In genomic region chr18:74082476-74083070, GRCh38 we compare ENCODE assay signal across 9 cellular contexts.
A peak's percentile ranks its signal among the peaks of the same experiment; 100 is the strongest.
DNase-seq lines count a peak whose midpoint lies in the region; ATAC-seq, FAIRE-seq and TF ChIP-seq lines count a peak whose summit lies in the region.
"Had no signal": no experiment of that assay in that cellular context is flagged by ENCODE, and none has a peak within 500 bp of the region (broad histone marks: within the 10 kb centered on the region; RNA-seq: fewer than 3 reads in every experiment).

No MANE protein-coding gene starts in this region.

- H3K27ac Mint-ChIP-seq in CD4-positive, alpha-beta memory T cell, result peak overlapping the region; percentile 64 to 98 (median 90)

- no peaks in the 10 kb centered on the region for H3F3A ChIP-seq in smooth muscle cell (ENCODE audit: low read depth)

- peak overlapping the region; percentile 94 for H2AFZ ChIP-seq in smooth muscle cell (ENCODE audit: low read depth)

- 26% methylated on average over 9 of the region's 9 CpGs for WGBS in smooth muscle cell (ENCODE audit: low lambda C conversion rate)

- no peaks in the 10 kb centered on the region for H4K20me1 ChIP-seq in smooth muscle cell (ENCODE audit: low read depth)

- no peak for TF ChIP-seq POLR2A in Peyer's patch (IDR thresholded peaks at IDR 0.05)

- intact Hi-C loops in CD4-positive, alpha-beta memory T cell (cut with micrococcal nuclease), result loop anchor here (5.0 kb wide), 4 partner anchors 35 to 415 kb away; partner anchors contain the start of genes CNDP2, FBXO15 and TIMM21

- CTCF ChIA-PET in CD4-positive, alpha-beta memory T cell (lab: Charles Lee; ENCODE audit: partially characterized antibody), result interaction anchor here (0.5 to 2.5 kb wide), 14 partner anchors 9 to 477 kb away, joined by 3 to 13 read pairs (median 4); no protein-coding TSS in a partner anchor

- peak; percentile 45 to 59 (median 59) for DNase-seq in CD4-positive, alpha-beta memory T cell
- DNase-seq in GM19240 (ENCODE audit: insufficient read length, low spot score) (peak; percentile 35), Peyer's patch (peak; percentile 53 to 77 (median 70)), glomerular visceral epithelial cell (ENCODE audit: extremely low spot score) (peak; percentile 50), smooth muscle cell (lab: John Stamatoyannopoulos, UW; ENCODE audit: unreplicated experiment) (peak; percentile 5), D721Med (ENCODE audit: insufficient read length, low spot score) (no peak)
- peak; percentile 29 for DNase-seq in activated T-helper 9 cell treated with anti-CD3 and anti-CD28 coated beads, Interleukin-2, amount 50 U/mL, for 16 hours (ENCODE audit: low read depth)

- TF ChIP-seq CTCF in Peyer's patch (IDR thresholded peaks at IDR 0.05), result peak; percentile 19 to 73 (median 42)
- peak; percentile 36 for TF ChIP-seq CTCF in smooth muscle cell (IDR thresholded peaks at IDR 0.05; ENCODE audit: borderline replicate concordance, insufficient read depth, poor library complexity, severe bottlenecking)
- TF ChIP-seq CTCF in D721Med (IDR thresholded peaks at IDR 0.05; ENCODE audit: insufficient read depth, missing control alignments), result no peak

- H3K79me2 ChIP-seq in smooth muscle cell (ENCODE audit: low read depth), result no peaks in the 10 kb centered on the region

- H3K9ac ChIP-seq in smooth muscle cell (ENCODE audit: low read depth), result no peak overlapping the region

- peak; percentile 98 for ATAC-seq in HG03432 (IDR thresholded peaks at IDR 0.05; ENCODE audit: unreplicated experiment)

- no peaks in the 10 kb centered on the region for H3K36me3 ChIP-seq in CD4-positive, alpha-beta memory T cell (ENCODE audit: insufficient read depth, low read length)
- no peaks in the 10 kb centered on the region for H3K36me3 ChIP-seq in Peyer's patch
- no peaks in the 10 kb centered on the region for H3K36me3 ChIP-seq in smooth muscle cell (ENCODE audit: low read depth)

- peak overlapping the region in 1 of 2 donors; percentile 15 for H3K4me3 ChIP-seq in CD4-positive, alpha-beta memory T cell (ENCODE audit: low read length in 2 of 2)
- H3K4me3 ChIP-seq in Peyer's patch, result no peak overlapping the region
- H3K4me3 ChIP-seq in smooth muscle cell, result no peak overlapping the region

- H3K4me2 ChIP-seq in smooth muscle cell, result peak overlapping the region; percentile 70

- peaks cover 0 to 3% (median 0%) of the 10 kb centered on the region in 8 donors for H3K9me3 Mint-ChIP-seq in CD4-positive, alpha-beta memory T cell

- H3K27ac ChIP-seq in CD4-positive, alpha-beta memory T cell (ENCODE audit: low read depth, low read length), result peak overlapping the region; percentile 6
- H3K27ac ChIP-seq in Peyer's patch (peak overlapping the region in 1 of 4 donors; percentile 49), smooth muscle cell (ENCODE audit: low read depth) (no peak overlapping the region)

- POLR2A ChIA-PET in CD4-positive, alpha-beta memory T cell (lab: Charles Lee; ENCODE audit: partially characterized antibody), result interaction anchor here (1.0 to 1.2 kb wide), 3 partner anchors 19 to 868 kb away, joined by 3 to 6 read pairs (median 4); partner anchors contain the start of gene CNDP2

- no peaks in the 10 kb centered on the region for H3K27me3 ChIP-seq in CD4-positive, alpha-beta memory T cell (ENCODE audit: insufficient read depth, low read length)
- H3K27me3 ChIP-seq in Peyer's patch, result no peaks in the 10 kb centered on the region
- H3K27me3 ChIP-seq in smooth muscle cell (ENCODE audit: low read depth), result peaks cover 4% of the 10 kb centered on the region

- no peaks in the 10 kb centered on the region for H3K9me3 ChIP-seq in CD4-positive, alpha-beta memory T cell (ENCODE audit: control insufficient read depth in 1 of 2, low read length in 2 of 2)
- H3K9me3 ChIP-seq in Peyer's patch (no peaks in the 10 kb centered on the region), smooth muscle cell (replicated peaks; ENCODE audit: low read depth) (no peaks in the 10 kb centered on the region)

- H3K4me1 ChIP-seq in CD4-positive, alpha-beta memory T cell (ENCODE audit: insufficient read depth, low read length), result peaks cover 10% of the 10 kb centered on the region
- no peaks in the 10 kb centered on the region for H3K4me1 ChIP-seq in Peyer's patch
- H3K4me1 ChIP-seq in smooth muscle cell (ENCODE audit: low read depth), result peaks cover 2% of the 10 kb centered on the region

- peak overlapping the region; percentile 78 to 90 (median 84) for H3K4me3 Mint-ChIP-seq in CD4-positive, alpha-beta memory T cell

- no peaks in the 10 kb centered on the region for H3K27me3 Mint-ChIP-seq in CD4-positive, alpha-beta memory T cell

- no peak for FAIRE-seq in D721Med (lab: Jason Lieb, UNC)
- FAIRE-seq: TTC549 had no signal

- no peaks in the 10 kb centered on the region for H3K36me3 Mint-ChIP-seq in CD4-positive, alpha-beta memory T cell

- peaks cover 10 to 16% (median 13%) of the 10 kb centered on the region in 4 donors for H3K4me1 Mint-ChIP-seq in CD4-positive, alpha-beta memory T cell
